Comparison of ENCODE assay signal across 10 cellular contexts in the genomic region with DNA sequence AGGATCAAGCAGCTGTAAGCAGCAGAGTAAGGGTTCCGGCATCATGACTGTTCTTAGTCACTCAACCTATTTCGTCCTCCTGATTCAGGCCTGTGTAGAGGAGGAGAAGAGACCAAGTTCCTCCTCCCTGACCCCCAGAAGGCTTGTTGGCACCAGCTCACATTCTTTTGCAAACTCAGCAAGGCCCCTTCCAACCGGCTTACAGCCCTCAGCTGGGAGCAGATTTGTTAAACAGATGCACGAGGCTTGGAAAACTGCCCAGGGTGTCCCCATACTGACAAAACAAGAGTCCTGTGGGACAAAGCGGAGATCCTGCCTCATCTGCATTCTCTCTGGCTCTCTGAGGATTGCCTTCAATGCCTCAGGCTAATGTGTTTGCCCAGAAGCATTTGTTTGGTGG.
DNase-seq lines count a peak whose midpoint lies in the region; ATAC-seq and TF ChIP-seq lines count a peak whose summit lies in the region.
"Had no signal": no experiment of that assay in that cellular context is flagged by ENCODE, and none has a peak within 500 bp of the region (broad histone marks: within the 10 kb centered on the region; RNA-seq: fewer than 3 reads in every experiment).

No MANE protein-coding gene starts in this region.

- peak overlapping the region in 4 of 5 experiments; percentile 61 to 85 (median 73) for H3K27ac Mint-ChIP-seq in brain
- H3K27ac Mint-ChIP-seq: naive thymus-derived CD8-positive, alpha-beta T cell had no signal

- peak overlapping the region in 2 of 5 experiments; percentile 11 to 44 for H3K4me3 Mint-ChIP-seq in brain
- H3K4me3 Mint-ChIP-seq: naive thymus-derived CD8-positive, alpha-beta T cell had no signal

- peaks cover 44% of the 10 kb centered on the region for H3K4me1 Mint-ChIP-seq in brain
- H3K4me1 Mint-ChIP-seq: naive thymus-derived CD8-positive, alpha-beta T cell had no signal

- H3K27me3 ChIP-seq in thyroid gland, result no peaks in the 10 kb centered on the region

- no peak overlapping the region for H3K27ac ChIP-seq in thyroid gland
- H3K27ac ChIP-seq: 22Rv1 had no signal

- no peak for ATAC-seq in GM18505 (IDR thresholded peaks at IDR 0.05; ENCODE audit: unreplicated experiment)
- ATAC-seq: naive thymus-derived CD8-positive, alpha-beta T cell had no signal

- intact Hi-C loops in thyroid gland (cut with DNase I), result no loop called here

- TF ChIP-seq CTCF in brain (conservative IDR thresholded peaks at IDR 0.05) (no peak), thyroid gland (IDR thresholded peaks at IDR 0.05) (no peak)

- no peak for TF ChIP-seq POLR2A in thyroid gland (IDR thresholded peaks at IDR 0.05)
- TF ChIP-seq POLR2A in GM18505 (IDR thresholded peaks at IDR 0.05; ENCODE audit: borderline replicate concordance, extremely low read depth, insufficient read depth, insufficient read length), result no peak

- H3K4me1 ChIP-seq in thyroid gland, result no peaks in the 10 kb centered on the region

- H3K36me3 ChIP-seq in thyroid gland, result no peaks in the 10 kb centered on the region

- H3K9me3 ChIP-seq in thyroid gland, result no peaks in the 10 kb centered on the region

- H3K4me3 ChIP-seq in thyroid gland (replicated peaks in 1 of 3), result no peak overlapping the region

- H3K36me3 Mint-ChIP-seq in brain, result no peaks in the 10 kb centered on the region
- H3K36me3 Mint-ChIP-seq: naive thymus-derived CD8-positive, alpha-beta T cell had no signal

- H3K27me3 Mint-ChIP-seq in brain, result peaks cover 13% of the 10 kb centered on the region

- WGBS in thyroid gland, 2 donors, result 11 to 28% methylated on average over 5 of the region's 5 CpGs

- H3K9me3 Mint-ChIP-seq in brain, result peaks cover 0 to 4% (median 0%) of the 10 kb centered on the region in 5 experiments
- H3K9me3 Mint-ChIP-seq: naive thymus-derived CD8-positive, alpha-beta T cell had no signal

- peak; percentile 8 for DNase-seq in NCI-H1436 (lab: John Stamatoyannopoulos, UW)
- DNase-seq in NCI-H1436 treated with DMSO at 0.1 percent for 48 hours (lab: John Stamatoyannopoulos, UW), result no peak
- DNase-seq in iPS-NIHi11 (ENCODE audit: low spot score), result peak; percentile 66
- peak; percentile 4 to 13 for DNase-seq in thyroid gland
- DNase-seq in stimulated activated CD4-positive, alpha-beta T cell treated with anti-CD3 and anti-CD28 coated beads, Interleukin-4, amount 100 ng/mL, for 4 hours, result no peak
- no peak for DNase-seq in GM19238 (ENCODE audit: insufficient read length, low spot score)
- DNase-seq: naive thymus-derived CD8-positive, alpha-beta T cell had no signal

Comparison
In these comparisons a context has a peak if more than half of its experiments do, and no peak if none do; other contexts are left out.
1. DNase-seq: peak in NCI-H1436 (single experiment), iPS-NIHi11 (single experiment) and thyroid gland (2 of 2); none in NCI-H1436 treated with DMSO at 0.1 percent for 48 hours (single experiment), stimulated activated CD4-positive, alpha-beta T cell treated with anti-CD3 and anti-CD28 coated beads, Interleukin-4, amount 100 ng/mL, for 4 hours (0 of 2) and GM19238 (single experiment).